26 cellular contexts compared by ENCODE assay signal in the genomic region with DNA sequence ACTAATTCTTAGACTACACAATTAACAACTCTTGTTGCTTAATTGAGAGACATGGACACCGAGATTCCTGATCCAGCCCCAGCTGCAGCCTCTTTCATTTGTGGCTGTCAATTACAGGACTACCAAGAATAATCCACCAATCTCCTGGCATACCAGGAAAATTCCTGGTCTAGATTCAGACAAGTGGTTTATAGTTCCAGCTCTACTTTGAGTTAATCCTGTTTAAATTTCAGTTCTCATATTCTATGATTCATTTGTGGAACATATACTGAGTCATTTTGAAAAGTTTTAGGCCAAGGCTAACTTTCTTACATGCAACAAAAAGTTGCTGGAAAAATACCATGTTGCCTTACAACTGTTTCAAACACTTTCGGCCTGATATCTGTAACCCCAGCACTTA.
DNase-seq lines count a peak whose midpoint lies in the region; ATAC-seq and TF ChIP-seq lines count a peak whose summit lies in the region.
"Had no signal": no experiment of that assay in that cellular context is flagged by ENCODE, and none has a peak within 500 bp of the region (broad histone marks: within the 10 kb centered on the region; RNA-seq: fewer than 3 reads in every experiment).

No MANE protein-coding gene starts in this region.

- H3K4me2 ChIP-seq in OCI-LY3 (ENCODE audit: low read length) (peak overlapping the region; percentile 58), fibroblast of lung (ENCODE audit: extremely low read depth, insufficient read depth, low read length) (peak overlapping the region; percentile 56)

- H3K27ac ChIP-seq in OCI-LY3 (ENCODE audit: low read length) (no peak overlapping the region), fibroblast of lung (ENCODE audit: insufficient read depth, low read length) (no peak overlapping the region)
- H3K27ac ChIP-seq: body of pancreas, pancreas, right atrium auricular region, upper lobe of left lung, VCaP had no signal

- H3K36me3 ChIP-seq in OCI-LY3 (replicated peaks; ENCODE audit: low read depth, low read length) (no peaks in the 10 kb centered on the region), fibroblast of lung (ENCODE audit: control insufficient read depth, insufficient read depth, low read length) (no peaks in the 10 kb centered on the region)
- H3K36me3 ChIP-seq: pancreas, right atrium auricular region, upper lobe of left lung had no signal

- no peak overlapping the region for H3K27ac Mint-ChIP-seq in activated CD4-positive, alpha-beta T cell treated with anti-CD3 and anti-CD28 coated beads, Interleukin-2, amount 10 ng/mL, durations not matched to agents 24 days and 14 days
- H3K27ac Mint-ChIP-seq: CD4-positive, alpha-beta memory T cell; H9; nephron had no signal

- peaks cover 21% of the 10 kb centered on the region for H3K4me1 ChIP-seq in OCI-LY3 (ENCODE audit: low read length)
- no peaks in the 10 kb centered on the region for H3K4me1 ChIP-seq in fibroblast of lung (ENCODE audit: control insufficient read depth, extremely low read depth, insufficient read depth, low read length)
- H3K4me1 ChIP-seq: body of pancreas, pancreas, right atrium auricular region, upper lobe of left lung had no signal

- no peak for ATAC-seq in HG02970 (IDR thresholded peaks at IDR 0.05; ENCODE audit: low FRiP score, unreplicated experiment)
- ATAC-seq: activated T-cell treated with anti-CD3 and anti-CD28 coated beads, Interleukin-2, amount 50 U/mL, for 4 hours; body of pancreas; left cardiac atrium; mucosa of descending colon; pancreas; Right ventricle myocardium inferior had no signal

- H3K27me3 Mint-ChIP-seq in activated CD4-positive, alpha-beta T cell treated with anti-CD3 and anti-CD28 coated beads, Interleukin-2, amount 10 ng/mL, durations not matched to agents 24 days and 14 days, result no peaks in the 10 kb centered on the region
- H3K27me3 Mint-ChIP-seq: CD4-positive, alpha-beta memory T cell had no signal

- intact Hi-C loops in activated CD4-positive, alpha-beta T cell treated with anti-CD3 and anti-CD28 coated beads, Interleukin-2, amount 10 ng/mL, durations not matched to agents 24 days and 14 days (cut with micrococcal nuclease), result no loop called here

- H3K27me3 ChIP-seq in OCI-LY3 (ENCODE audit: low read depth, low read length), result no peaks in the 10 kb centered on the region
- H3K27me3 ChIP-seq in fibroblast of lung (ENCODE audit: control insufficient read depth, insufficient read depth, low read length), result no peaks in the 10 kb centered on the region
- H3K27me3 ChIP-seq: body of pancreas, pancreas, right atrium auricular region, upper lobe of left lung had no signal

- H2AFZ ChIP-seq in OCI-LY3 (ENCODE audit: low read depth, low read length), result no peak overlapping the region
- no peak overlapping the region for H2AFZ ChIP-seq in fibroblast of lung (ENCODE audit: low read length)

- H3K9ac ChIP-seq in OCI-LY3 (ENCODE audit: low read length) (no peak overlapping the region), fibroblast of lung (ENCODE audit: insufficient read depth, low read length) (no peak overlapping the region)

- H4K20me1 ChIP-seq in OCI-LY3 (ENCODE audit: insufficient read depth, low read length) (no peaks in the 10 kb centered on the region), fibroblast of lung (ENCODE audit: control insufficient read depth, extremely low read depth, insufficient read depth, low read length) (no peaks in the 10 kb centered on the region)

- H3K4me1 Mint-ChIP-seq in activated CD4-positive, alpha-beta T cell treated with anti-CD3 and anti-CD28 coated beads, Interleukin-2, amount 10 ng/mL, durations not matched to agents 24 days and 14 days, result no peaks in the 10 kb centered on the region
- H3K4me1 Mint-ChIP-seq: CD4-positive, alpha-beta memory T cell; nephron had no signal

- H3K9me3 Mint-ChIP-seq in activated CD4-positive, alpha-beta T cell treated with anti-CD3 and anti-CD28 coated beads, Interleukin-2, amount 10 ng/mL, durations not matched to agents 24 days and 14 days, result no peaks in the 10 kb centered on the region
- H3K9me3 Mint-ChIP-seq: H9, nephron had no signal

- DNase-seq in GM03348 (ENCODE audit: low spot score) (peak; percentile 13), fibroblast of lung (ENCODE audit: low read depth in 2 of 2) (peak; percentile 4 to 26), AML-193 (lab: John Stamatoyannopoulos, UW) (no peak)
- DNase-seq in stimulated activated naive CD4-positive, alpha-beta T cell (lab: John Stamatoyannopoulos, UW), result no peak
- no peak for DNase-seq in activated CD4-positive, alpha-beta T cell treated with anti-CD3 and anti-CD28 coated beads, Interleukin-2, amount 10 ng/mL, durations not matched to agents 24 days and 14 days
- DNase-seq: activated CD4-positive, alpha-beta T cell treated with anti-CD3 and anti-CD28 coated beads for 48 hours; activated gamma-delta T cell treated with Interleukin-2 at 50 U/mL for 16 hours; activated T-cell treated with anti-CD3 and anti-CD28 coated beads, Interleukin-2, amount 50 U/mL, for 4 hours; body of pancreas; CD4-positive, alpha-beta memory T cell; H9; Karpas-422; left cardiac atrium; mucosa of descending colon; MV-4-11; NCI-H1436 treated with DMSO at 0.1 percent for 48 hours; NCI-H446; pancreas; substantia nigra; upper lobe of left lung had no signal

- TF ChIP-seq CTCF in OCI-LY3 (IDR thresholded peaks at IDR 0.05; ENCODE audit: low read depth, low read length) (no peak), fibroblast of lung (conservative IDR thresholded peaks at IDR 0.05 in 1 of 2, IDR thresholded peaks at IDR 0.05 in 1 of 2; ENCODE audit: low read depth in 1 of 2, low read length in 2 of 2) (no peak)

- H3K4me3 ChIP-seq in OCI-LY3 (ENCODE audit: low read length), result 0 out of 2 replicates have a peak overlapping the region, but pooled peaks have one; percentile 22
- no peak overlapping the region for H3K4me3 ChIP-seq in fibroblast of lung (replicated peaks in 1 of 4; ENCODE audit: control extremely low read depth in 1 of 4, insufficient read depth in 1 of 4, low read depth in 3 of 4, low read length in 4 of 4)
- H3K4me3 ChIP-seq: body of pancreas, mucosa of descending colon, pancreas, right atrium auricular region, upper lobe of left lung had no signal

- H3K79me2 ChIP-seq in OCI-LY3 (ENCODE audit: low read length), result no peaks in the 10 kb centered on the region
- H3K79me2 ChIP-seq in fibroblast of lung (ENCODE audit: control insufficient read depth, insufficient read depth, low read length), result no peaks in the 10 kb centered on the region

- no peak overlapping the region for H3K4me3 Mint-ChIP-seq in activated CD4-positive, alpha-beta T cell treated with anti-CD3 and anti-CD28 coated beads, Interleukin-2, amount 10 ng/mL, durations not matched to agents 24 days and 14 days
- H3K4me3 Mint-ChIP-seq: activated T-cell treated with anti-CD3 and anti-CD28 coated beads, Interleukin-2, amount 50 U/mL, for 4 hours; CD4-positive, alpha-beta memory T cell; H9; nephron had no signal

- H3K9me3 ChIP-seq in OCI-LY3 (ENCODE audit: insufficient read depth, low read length), result no peaks in the 10 kb centered on the region
- H3K9me3 ChIP-seq in fibroblast of lung (ENCODE audit: control insufficient read depth, insufficient read depth, low read depth, low read length), result no peaks in the 10 kb centered on the region
- H3K9me3 ChIP-seq: body of pancreas, mucosa of descending colon, pancreas, right atrium auricular region, upper lobe of left lung had no signal

- no peaks in the 10 kb centered on the region for H3K36me3 Mint-ChIP-seq in activated CD4-positive, alpha-beta T cell treated with anti-CD3 and anti-CD28 coated beads, Interleukin-2, amount 10 ng/mL, durations not matched to agents 24 days and 14 days (ENCODE audit: low read depth)
- H3K36me3 Mint-ChIP-seq: CD4-positive, alpha-beta memory T cell had no signal

Comparison
In these comparisons a context has a peak if more than half of its experiments do, and no peak if none do; other contexts are left out.
1. DNase-seq: peak in GM03348 (single experiment) and fibroblast of lung (2 of 2); none in stimulated activated naive CD4-positive, alpha-beta T cell (0 of 6), AML-193 (0 of 2) and activated CD4-positive, alpha-beta T cell treated with anti-CD3 and anti-CD28 coated beads, Interleukin-2, amount 10 ng/mL, durations not matched to agents 24 days and 14 days (single experiment).